ENCODE assay signal across 8 cellular contexts in the genomic region with DNA sequence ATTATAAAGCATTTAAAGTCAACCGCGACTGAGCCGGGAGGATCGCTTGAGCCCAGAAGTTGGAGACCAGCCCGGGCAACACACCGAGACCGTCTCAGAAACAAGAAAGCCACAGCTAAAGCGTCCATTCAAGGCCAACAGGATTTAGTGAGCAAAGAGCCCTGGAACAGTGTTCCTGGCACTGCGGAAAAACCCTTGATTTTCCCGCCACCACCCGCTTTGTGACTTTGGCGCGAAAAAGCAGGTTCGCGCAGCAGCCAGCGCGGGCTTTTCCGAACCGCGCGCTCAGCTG. TPM values are rescaled to one million over a fixed set of nuclear protein-coding genes. Genes with fewer than 3 reads are reported as not detected.
DNase-seq lines count a peak whose midpoint lies in the region; TF ChIP-seq lines count a peak whose summit lies in the region.

No MANE protein-coding gene starts in this region.

- H3K9me3 ChIP-seq in iPS-20b (ENCODE audit: insufficient read depth, low read depth, low read length) (no peaks in the 10 kb centered on the region), stomach (no peaks in the 10 kb centered on the region)

- no peak for TF ChIP-seq CTCF in stomach (IDR thresholded peaks at IDR 0.05)

- peaks cover 49% of the 10 kb centered on the region for H3K36me3 Mint-ChIP-seq in activated T-helper 2 cell treated with anti-CD3 and anti-CD28 coated beads, Interferon-gamma antibody, Interleukin-2, Interleukin-4, amounts not matched to agents 10 μg/mL and 5 μg/mL and 100 μg/mL, durations not matched to agents 14 hours and 24 hours and 36 hours (ENCODE audit: low read depth)

- peak overlapping the region; percentile 98 for H3K4me3 ChIP-seq in iPS-20b (ENCODE audit: low read length)
- peak overlapping the region; percentile 68 to 82 (median 74) for H3K4me3 ChIP-seq in stomach

- H3K27me3 Mint-ChIP-seq in activated T-helper 2 cell treated with anti-CD3 and anti-CD28 coated beads, Interferon-gamma antibody, Interleukin-2, Interleukin-4, amounts not matched to agents 10 μg/mL and 5 μg/mL and 100 μg/mL, durations not matched to agents 14 hours and 24 hours and 36 hours (ENCODE audit: low read depth) = no peaks in the 10 kb centered on the region

- peak overlapping the region; percentile 100 for H3K27ac ChIP-seq in iPS-20b (ENCODE audit: low read length)
- peak overlapping the region; percentile 91 to 95 (median 93) for H3K27ac ChIP-seq in stomach

- H3K4me1 Mint-ChIP-seq in activated T-helper 2 cell treated with anti-CD3 and anti-CD28 coated beads, Interferon-gamma antibody, Interleukin-2, Interleukin-4, amounts not matched to agents 10 μg/mL and 5 μg/mL and 100 μg/mL, durations not matched to agents 14 hours and 24 hours and 36 hours (ENCODE audit: low read depth) = peaks cover 52% of the 10 kb centered on the region

- DNase-seq in NCI-H1417 treated with DMSO at 0.1 percent for 48 hours (lab: John Stamatoyannopoulos, UW) (peak; percentile 27), NCI-H1417 (lab: John Stamatoyannopoulos, UW) (no peak), stomach (no peak), DMS153 treated with DMSO at 0.1 percent for 48 hours (lab: John Stamatoyannopoulos, UW; ENCODE audit: unreplicated experiment) (no peak), SIG-M5 (lab: John Stamatoyannopoulos, UW) (no peak), ACHN (no peak)
- DNase-seq in activated T-helper 2 cell treated with anti-CD3 and anti-CD28 coated beads, Interferon-gamma antibody, Interleukin-2, Interleukin-4, amounts not matched to agents 10 μg/mL and 5 μg/mL and 100 μg/mL, durations not matched to agents 14 hours and 24 hours and 36 hours (ENCODE audit: low spot score) = no peak

- peak overlapping the region; percentile 94 for H3K27ac Mint-ChIP-seq in activated T-helper 2 cell treated with anti-CD3 and anti-CD28 coated beads, Interferon-gamma antibody, Interleukin-2, Interleukin-4, amounts not matched to agents 10 μg/mL and 5 μg/mL and 100 μg/mL, durations not matched to agents 14 hours and 24 hours and 36 hours

- H3K27me3 ChIP-seq in iPS-20b (ENCODE audit: insufficient read depth, low read length) (no peaks in the 10 kb centered on the region), stomach (no peaks in the 10 kb centered on the region)

- H3K36me3 ChIP-seq in iPS-20b (ENCODE audit: insufficient read depth, low read depth, low read length) (peaks cover 50% of the 10 kb centered on the region), stomach (peaks cover 21 to 36% (median 34%) of the 10 kb centered on the region in 4 donors)

- TF ChIP-seq POLR2A in stomach (IDR thresholded peaks at IDR 0.05) = no peak

- TF ChIP-seq EP300 in stomach (IDR thresholded peaks at IDR 0.05) = no peak

- intact Hi-C loops in activated T-helper 2 cell treated with anti-CD3 and anti-CD28 coated beads, Interferon-gamma antibody, Interleukin-2, Interleukin-4, amounts not matched to agents 10 μg/mL and 5 μg/mL and 100 μg/mL, durations not matched to agents 14 hours and 24 hours and 36 hours (cut with micrococcal nuclease) = loop anchor here (2.0 to 5.0 kb wide), 2 partner anchors 40 to 307 kb away; no protein-coding TSS in a partner anchor
- intact Hi-C loops in stomach (cut with DNase I; ENCODE audit: low total_unique reads) = no loop called here

- peak overlapping the region; percentile 100 for H3K9ac ChIP-seq in iPS-20b (ENCODE audit: low read depth, low read length)

- 0 to 1% (median 0%) methylated on average over 11 to 21 of the region's 21 CpGs for WGBS in stomach, 5 donors

- peak overlapping the region; percentile 89 for H3K4me3 Mint-ChIP-seq in activated T-helper 2 cell treated with anti-CD3 and anti-CD28 coated beads, Interferon-gamma antibody, Interleukin-2, Interleukin-4, amounts not matched to agents 10 μg/mL and 5 μg/mL and 100 μg/mL, durations not matched to agents 14 hours and 24 hours and 36 hours (ENCODE audit: low read depth)

- in situ Hi-C loops in ACHN (cut with HindIII; ENCODE audit: low pct_ligation_motif_present, low pct_unique_long_range_greater_than_20kb, low sequenced_read_pairs) = no loop called here

- no peaks in the 10 kb centered on the region for H3K9me3 Mint-ChIP-seq in activated T-helper 2 cell treated with anti-CD3 and anti-CD28 coated beads, Interferon-gamma antibody, Interleukin-2, Interleukin-4, amounts not matched to agents 10 μg/mL and 5 μg/mL and 100 μg/mL, durations not matched to agents 14 hours and 24 hours and 36 hours

- H3K4me1 ChIP-seq in iPS-20b (ENCODE audit: insufficient read depth, low read length) = peaks cover 12% of the 10 kb centered on the region; the same call in 1 of the 2 replicates
- peaks cover 11 to 29% (median 25%) of the 10 kb centered on the region in 4 donors for H3K4me1 ChIP-seq in stomach

RNA-seq across cellular contexts. Expression of a gene that starts 0.7 kb away (rescaled TPM):
- 429 and 431 TPM in 2 replicates for total RNA-seq in activated T-helper 2 cell treated with anti-CD3 and anti-CD28 coated beads, Interferon-gamma antibody, Interleukin-2, Interleukin-4, amounts not matched to agents 10 μg/mL and 5 μg/mL and 100 μg/mL, durations not matched to agents 14 hours and 24 hours and 36 hours
- total RNA-seq in stomach = 10 to 100 TPM in 3 of 5 donors, 1 to 10 TPM in 1, under 1 TPM in 1; 0.87 to 77.5 (median 21.4) TPM
- polyA plus RNA-seq in stomach = 10 to 100 TPM; 77.9 to 82.3 (median 78.2) TPM

RNA-seq across cellular contexts. Expression of a gene that starts 6.2 kb away (rescaled TPM):
- 77.5 and 80.7 TPM in 2 replicates for total RNA-seq in activated T-helper 2 cell treated with anti-CD3 and anti-CD28 coated beads, Interferon-gamma antibody, Interleukin-2, Interleukin-4, amounts not matched to agents 10 μg/mL and 5 μg/mL and 100 μg/mL, durations not matched to agents 14 hours and 24 hours and 36 hours
- total RNA-seq in stomach = 100 to 1,000 TPM in 1 of 5 donors, 10 to 100 TPM in 4; 30.9 to 100 (median 46.7) TPM
- 100 to 1,000 TPM in 2 of 3 donors, 10 to 100 TPM in 1; 80.4 to 166 (median 151) TPM for polyA plus RNA-seq in stomach

RNA-seq across cellular contexts. Expression of a gene that starts 7.7 kb away (rescaled TPM):
- total RNA-seq in activated T-helper 2 cell treated with anti-CD3 and anti-CD28 coated beads, Interferon-gamma antibody, Interleukin-2, Interleukin-4, amounts not matched to agents 10 μg/mL and 5 μg/mL and 100 μg/mL, durations not matched to agents 14 hours and 24 hours and 36 hours = 41.4 and 47.7 TPM in 2 replicates
- 10 to 100 TPM; 11.3 to 88.1 (median 47.9) TPM for total RNA-seq in stomach
- 1 to 10 TPM; 2.1 to 8.0 (median 5.4) TPM for polyA plus RNA-seq in stomach
